28 cellular contexts compared by ENCODE assay signal in the genomic region with DNA sequence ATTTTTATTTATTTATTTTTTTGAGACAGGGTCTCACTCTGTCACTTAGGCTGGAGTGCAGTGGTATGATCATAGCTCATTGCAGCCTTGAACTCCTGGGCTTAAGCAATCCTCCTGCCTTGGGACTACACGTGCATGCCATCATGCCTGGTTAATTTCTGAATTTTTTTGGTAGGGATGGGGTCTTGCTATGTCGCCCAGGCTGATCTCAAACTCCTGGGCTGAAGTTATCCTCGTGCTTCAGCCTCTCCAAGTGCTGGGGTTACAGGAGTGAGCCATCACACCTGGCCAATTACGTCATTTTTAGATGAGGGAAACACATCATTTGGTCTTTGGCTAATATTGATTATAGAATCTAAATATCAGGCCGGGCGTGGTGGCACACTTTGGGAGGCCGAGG.
"Had no signal": no experiment of that assay in that cellular context is flagged by ENCODE, and none has a peak within 500 bp of the region (broad histone marks: within the 10 kb centered on the region; RNA-seq: fewer than 3 reads in every experiment).

No MANE protein-coding gene starts in this region.

- FAIRE-seq: colon, endometrium, endothelial cell of umbilical vein, frontal cortex had no signal

- H3K36me3 ChIP-seq: colonic mucosa, esophagus squamous epithelium, gastrocnemius medialis, gastroesophageal sphincter, heart left ventricle, heart right ventricle had no signal

- H3K4me1 Mint-ChIP-seq: endodermal cell had no signal

- H3K9me3 ChIP-seq: colonic mucosa, esophagus squamous epithelium, gastrocnemius medialis, gastroesophageal sphincter, heart left ventricle, heart right ventricle had no signal

- H3K4me3 ChIP-seq: colonic mucosa, coronary artery, dorsolateral prefrontal cortex, esophagus squamous epithelium, gastrocnemius medialis, gastroesophageal sphincter, heart left ventricle, heart right ventricle had no signal

- H3K9me3 Mint-ChIP-seq: dendritic cell treated with granulocyte-macrophage colony-stimulating factor and Interleukin-4, amounts not matched to agents 40 ng/mL and 50 ng/mL, for 4 days; endodermal cell had no signal

- H3K27ac Mint-ChIP-seq: dendritic cell treated with granulocyte-macrophage colony-stimulating factor and Interleukin-4, amounts not matched to agents 40 ng/mL and 50 ng/mL, for 4 days; effector memory CD8-positive, alpha-beta T cell; endodermal cell had no signal

- DNase-seq: colonic mucosa; cortex of kidney; dermis blood vessel endothelial cell; dorsolateral prefrontal cortex; effector CD4-positive, alpha-beta T cell; effector CD8-positive, alpha-beta T cell; effector memory CD4-positive, alpha-beta T cell; effector memory CD8-positive, alpha-beta T cell; endodermal cell; erythroblast; esophagus squamous epithelium; foreskin fibroblast; foreskin keratinocyte; foreskin melanocyte; gastrocnemius medialis; glutamatergic neuron; head of caudate nucleus; heart left ventricle; heart right ventricle had no signal

- H3K4me3 Mint-ChIP-seq: dendritic cell treated with granulocyte-macrophage colony-stimulating factor and Interleukin-4, amounts not matched to agents 40 ng/mL and 50 ng/mL, for 4 days; effector memory CD8-positive, alpha-beta T cell; endodermal cell had no signal

- ATAC-seq: effector memory CD8-positive, alpha-beta T cell; esophagus mucosa; foreskin keratinocyte; gastrocnemius medialis; gastroesophageal sphincter; heart left ventricle; heart right ventricle had no signal

- H3K4me1 ChIP-seq: colonic mucosa, esophagus squamous epithelium, foreskin keratinocyte, gastrocnemius medialis, gastroesophageal sphincter, heart left ventricle, heart right ventricle had no signal

- H3K27ac ChIP-seq: colonic mucosa, coronary artery, dorsolateral prefrontal cortex, epithelial cell of prostate, esophagus squamous epithelium, foreskin keratinocyte, gastrocnemius medialis, gastroesophageal sphincter, heart left ventricle, heart right ventricle had no signal

- H3K27me3 ChIP-seq: colonic mucosa, dorsolateral prefrontal cortex, esophagus squamous epithelium, foreskin keratinocyte, gastrocnemius medialis, gastroesophageal sphincter, heart left ventricle, heart right ventricle had no signal
